8 cellular contexts compared by ENCODE assay signal in genomic region chr9:15357050-15357653, GRCh38. TPM values are rescaled to one million over a fixed set of nuclear protein-coding genes. Genes with fewer than 3 reads are reported as not detected.
DNase-seq lines count a peak whose midpoint lies in the region; ATAC-seq lines count a peak whose summit lies in the region.

No MANE protein-coding gene starts in this region.

- no peak overlapping the region for H3K4me3 Mint-ChIP-seq in activated CD8-positive, alpha-beta T cell treated with anti-CD3 and anti-CD28 coated beads, Interleukin-2, amount 10 ng/mL, durations not matched to agents 7 days and 5 days

- CTCF ChIA-PET in activated CD8-positive, alpha-beta T cell treated with anti-CD3 and anti-CD28 coated beads, Interleukin-2, amount 10 ng/mL, durations not matched to agents 7 days and 5 days (lab: Charles Lee): interaction anchor here (1.0 kb wide), 1 partner anchor 79 kb away, joined by 4 read pairs; no protein-coding TSS in a partner anchor

- DNase-seq in CD1c-positive myeloid dendritic cell (ENCODE audit: extremely low spot score) (peak; percentile 30), DMS79 treated with DMSO at 0.1 percent for 48 hours (lab: John Stamatoyannopoulos, UW) (no peak), NCI-H2081 treated with DMSO at 0.1 percent for 48 hours (lab: John Stamatoyannopoulos, UW) (no peak)
- DNase-seq in activated CD8-positive, alpha-beta T cell treated with anti-CD3 and anti-CD28 coated beads, Interleukin-2, amount 10 ng/mL, durations not matched to agents 7 days and 5 days: peak; percentile 36
- DNase-seq in stimulated activated CD4-positive, alpha-beta T cell treated with anti-CD3 and anti-CD28 coated beads, Interleukin-12 subunit alpha, Interleukin-12 subunit beta, amount 100 ng/mL, for 4 hours: peak; percentile 13
- no peak for DNase-seq in NK-92 treated with Interleukin-12 subunit alpha and Interleukin-12 subunit beta, amount 100 ng/mL, for 24 hours (lab: John Stamatoyannopoulos, UW)

- POLR2A ChIA-PET in activated CD8-positive, alpha-beta T cell treated with anti-CD3 and anti-CD28 coated beads, Interleukin-2, amount 10 ng/mL, durations not matched to agents 7 days and 5 days (lab: Charles Lee): interaction anchor here (0.6 kb wide), 1 partner anchor 57 kb away, joined by 3 read pairs; no protein-coding TSS in a partner anchor

- no peak overlapping the region for H3K27ac Mint-ChIP-seq in activated CD8-positive, alpha-beta T cell treated with anti-CD3 and anti-CD28 coated beads, Interleukin-2, amount 10 ng/mL, durations not matched to agents 7 days and 5 days

- H3K4me1 Mint-ChIP-seq in activated CD8-positive, alpha-beta T cell treated with anti-CD3 and anti-CD28 coated beads, Interleukin-2, amount 10 ng/mL, durations not matched to agents 7 days and 5 days (ENCODE audit: low read depth): peaks cover 20% of the 10 kb centered on the region

- no peaks in the 10 kb centered on the region for H3K27me3 Mint-ChIP-seq in activated CD8-positive, alpha-beta T cell treated with anti-CD3 and anti-CD28 coated beads, Interleukin-2, amount 10 ng/mL, durations not matched to agents 7 days and 5 days (ENCODE audit: low read depth)

- H3K36me3 Mint-ChIP-seq in activated CD8-positive, alpha-beta T cell treated with anti-CD3 and anti-CD28 coated beads, Interleukin-2, amount 10 ng/mL, durations not matched to agents 7 days and 5 days (ENCODE audit: low read depth): no peaks in the 10 kb centered on the region

- no peaks in the 10 kb centered on the region for H3K9me3 Mint-ChIP-seq in activated CD8-positive, alpha-beta T cell treated with anti-CD3 and anti-CD28 coated beads, Interleukin-2, amount 10 ng/mL, durations not matched to agents 7 days and 5 days (ENCODE audit: insufficient read depth)

- ATAC-seq in GM19468 (IDR thresholded peaks at IDR 0.05; ENCODE audit: extremely low read depth, unreplicated experiment): peak; percentile 74
- ATAC-seq in HG03571 (IDR thresholded peaks at IDR 0.05; ENCODE audit: unreplicated experiment): peak; percentile 84
- peak; percentile 53 for ATAC-seq in activated CD8-positive, alpha-beta T cell treated with anti-CD3 and anti-CD28 coated beads, Interleukin-2, amount 10 ng/mL, durations not matched to agents 7 days and 5 days

RNA-seq across cellular contexts. Expression of gene TTC39B, which starts 50.1 kb away (rescaled TPM):
- total RNA-seq in activated CD8-positive, alpha-beta T cell treated with anti-CD3 and anti-CD28 coated beads, Interleukin-2, amount 10 ng/mL, durations not matched to agents 7 days and 5 days: 10 to 100 TPM; 17.8 to 20.3 TPM

Comparison
In these comparisons a context has a peak if more than half of its experiments do, and no peak if none do; other contexts are left out.
1. DNase-seq: peak in CD1c-positive myeloid dendritic cell (single experiment), activated CD8-positive, alpha-beta T cell treated with anti-CD3 and anti-CD28 coated beads, Interleukin-2, amount 10 ng/mL, durations not matched to agents 7 days and 5 days (single experiment) and stimulated activated CD4-positive, alpha-beta T cell treated with anti-CD3 and anti-CD28 coated beads, Interleukin-12 subunit alpha, Interleukin-12 subunit beta, amount 100 ng/mL, for 4 hours (single experiment); none in NK-92 treated with Interleukin-12 subunit alpha and Interleukin-12 subunit beta, amount 100 ng/mL, for 24 hours (single experiment), DMS79 treated with DMSO at 0.1 percent for 48 hours (single experiment) and NCI-H2081 treated with DMSO at 0.1 percent for 48 hours (single experiment).
2. Peak in every context shown above with its lines, with median percentiles within 50 percentile points of each other: ATAC-seq.